8 cellular contexts compared by ENCODE assay signal in the genomic region with DNA sequence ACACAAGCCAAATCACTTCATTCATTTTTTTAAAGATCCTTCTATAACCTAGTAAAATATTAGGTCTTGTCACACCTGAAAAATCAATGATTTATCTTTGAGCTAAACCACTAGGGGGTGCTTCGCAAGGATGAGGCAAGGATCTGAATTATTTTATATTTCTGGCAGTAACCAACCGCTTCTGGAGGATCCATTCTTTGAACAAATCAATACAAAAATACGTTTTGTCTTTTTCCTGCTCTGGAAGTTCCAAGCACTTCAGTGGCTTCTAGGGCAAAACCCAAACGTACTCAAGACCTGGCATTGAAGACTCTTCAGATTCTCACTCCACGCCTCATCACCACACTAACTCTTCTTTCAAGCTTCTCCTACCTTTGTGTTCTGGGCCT. TPM values are rescaled to one million over a fixed set of nuclear protein-coding genes. Genes with fewer than 3 reads are reported as not detected.
DNase-seq lines count a peak whose midpoint lies in the region; ATAC-seq and TF ChIP-seq lines count a peak whose summit lies in the region.

No MANE protein-coding gene starts in this region.

- ATAC-seq in HG03196 (IDR thresholded peaks at IDR 0.05; ENCODE audit: unreplicated experiment) (peak; percentile 14), Panc1 (peak; percentile 22)

- H3K27ac ChIP-seq in AG04450 (ENCODE audit: low read depth, low read length) = peak overlapping the region; percentile 84
- peak overlapping the region; percentile 99 for H3K27ac ChIP-seq in Panc1 (ENCODE audit: low read length)
- H3K27ac ChIP-seq in uterus = peak overlapping the region; percentile 86 to 93

- H3K9me3 ChIP-seq in AG04450 (ENCODE audit: control insufficient read depth, insufficient read depth, low read length) = no peaks in the 10 kb centered on the region
- no peaks in the 10 kb centered on the region for H3K9me3 ChIP-seq in Panc1 (ENCODE audit: control insufficient read depth, insufficient read depth, low read depth, low read length)
- no peaks in the 10 kb centered on the region for H3K9me3 ChIP-seq in uterus

- in situ Hi-C loops in Panc1 (cut with HindIII; ENCODE audit: low pct_unique_long_range_greater_than_20kb, low sequenced_read_pairs) = no loop called here

- H3K4me1 ChIP-seq in Panc1 (ENCODE audit: control insufficient read depth, insufficient read depth, low read length) (peaks cover 17% of the 10 kb centered on the region), uterus (peaks cover 6 to 7% of the 10 kb centered on the region in 2 donors)

- DNase-seq in AG04450 (ENCODE audit: low read depth, low spot score) (no peak), Panc1 (ENCODE audit: low read depth, low spot score) (no peak), choroid plexus epithelial cell (ENCODE audit: low read depth) (peak; percentile 73), lower leg skin (ENCODE audit: low spot score in 2 of 2) (no peak), uterus (no peak), cortex of kidney (lab: John Stamatoyannopoulos, UW) (no peak)

- intact Hi-C loops in Panc1 (cut with micrococcal nuclease; ENCODE audit: unreplicated experiment) (no loop called here), lower leg skin (cut with DNase I; ENCODE audit: low total_unique reads) (no loop called here), uterus (cut with DNase I; ENCODE audit: low total_unique reads) (no loop called here)

- H3K27me3 ChIP-seq in AG04450 (ENCODE audit: control insufficient read depth, insufficient read depth, low read length) (peaks cover 3% of the 10 kb centered on the region), Panc1 (ENCODE audit: control insufficient read depth, insufficient read depth, low read length) (no peaks in the 10 kb centered on the region), uterus (no peaks in the 10 kb centered on the region)

- TF ChIP-seq POLR2A in lower leg skin (IDR thresholded peaks at IDR 0.05) = no peak
- TF ChIP-seq POLR2A in uterus (IDR thresholded peaks at IDR 0.05) = no peak

- H3K36me3 ChIP-seq in Panc1 (ENCODE audit: control insufficient read depth, insufficient read depth, low read length) (peaks cover 19% of the 10 kb centered on the region), uterus (no peaks in the 10 kb centered on the region)

- whole genome bisulfite sequencing in lower leg skin, 2 donors = 0 to 1% methylated on average over 5 of the region's 5 CpGs

- POLR2A ChIA-PET in AG04450 (lab: Yijun Ruan, JAX) (interaction anchor here (0.5 to 3.6 kb wide), 6 partner anchors 11 to 872 kb away, joined by 3 to 32 read pairs (median 5); partner anchors contain the start of genes FAM43A and PPP1R2), Panc1 (lab: Charles Lee) (interaction anchor here (1.2 kb wide), 1 partner anchor 371 kb away, joined by 9 read pairs; no protein-coding TSS in a partner anchor)

- peak; percentile 65 for TF ChIP-seq CTCF in AG04450 (IDR thresholded peaks at IDR 0.05; ENCODE audit: low read depth, low read length)
- TF ChIP-seq CTCF in GM12874 (IDR thresholded peaks at IDR 0.05; ENCODE audit: insufficient read depth, low read depth, low read length) = peak; percentile 44
- peak; percentile 85 for TF ChIP-seq CTCF in Panc1 (IDR thresholded peaks at IDR 0.05)
- TF ChIP-seq CTCF in choroid plexus epithelial cell (conservative IDR thresholded peaks at IDR 0.05; ENCODE audit: low read depth, low read length) = peak; percentile 69
- TF ChIP-seq CTCF in lower leg skin (IDR thresholded peaks at IDR 0.05) = no peak
- TF ChIP-seq CTCF in uterus (IDR thresholded peaks at IDR 0.05) = peak; percentile 9 to 36 (median 15)

- TSS peak; percentile 75 for BruUV-seq in Panc1 (replicated peaks; lab: Mats Ljungman, UMichigan)

- CTCF ChIA-PET in AG04450 (lab: Charles Lee) (interaction anchor here (0.5 to 5.1 kb wide), 41 partner anchors 10 to 766 kb away, joined by 3 to 73 read pairs (median 4); partner anchors contain the start of gene XXYLT1), Panc1 (lab: Charles Lee) (interaction anchor here (0.6 to 2.3 kb wide), 7 partner anchors 11 to 600 kb away, joined by 3 to 14 read pairs (median 5); partner anchors contain the start of gene XXYLT1)

- H3K4me3 ChIP-seq in AG04450 (ENCODE audit: low read depth, low read length) (peak overlapping the region; percentile 95), Panc1 (ENCODE audit: low read depth in 2 of 2, low read length in 2 of 2) (peak overlapping the region; percentile 92 to 95), choroid plexus epithelial cell (ENCODE audit: low read depth, low read length) (peak overlapping the region; percentile 86), lower leg skin (ENCODE audit: low read depth, poor library complexity, severe bottlenecking) (peak overlapping the region; percentile 83), uterus (peak overlapping the region; percentile 68 to 82)

RNA-seq across cellular contexts. Expression of gene LSG1, which starts 0.5 kb away (rescaled TPM):
- polyA plus RNA-seq in AG04450 (2011; rRNA removed) = 30.2 and 34.0 TPM in 2 replicates
- polyA minus RNA-seq in AG04450 (2011; rRNA and poly(A)+ RNA removed) = 45.2 and 48.7 TPM in 2 replicates
- total RNA-seq in Panc1 (2021; ENCODE audit: unreplicated experiment) (72.9 TPM), lower leg skin (10 to 100 TPM; 31.7 to 45.9 (median 38.9) TPM), uterus (10 to 100 TPM in 3 of 4 donors, 1 to 10 TPM in 1; 7.9 to 58.1 (median 45.0) TPM)
- 52.9 TPM for polyA plus RNA-seq in Panc1 (2012; ENCODE audit: insufficient read length)

RNA-seq across cellular contexts. Expression of gene FAM43A, which starts 14.2 kb away (rescaled TPM):
- polyA plus RNA-seq in AG04450 (2011; rRNA removed) = 7.6 and 8.1 TPM in 2 replicates
- 2.9 and 3.3 TPM in 2 replicates for polyA minus RNA-seq in AG04450 (2011; rRNA and poly(A)+ RNA removed)
- total RNA-seq in Panc1 (2021; ENCODE audit: unreplicated experiment) (51.4 TPM), lower leg skin (100 to 1,000 TPM in 1 of 4 donors, 10 to 100 TPM in 3; 56.0 to 104 (median 77.1) TPM), uterus (10 to 100 TPM; 12.9 to 25.2 (median 19.3) TPM)
- 76.9 TPM for polyA plus RNA-seq in Panc1 (2012; ENCODE audit: insufficient read length)

RNA-seq across cellular contexts. Expression of gene TMEM44, which starts 38.3 kb away (rescaled TPM):
- polyA plus RNA-seq in AG04450 (2011; rRNA removed) = 14.0 and 16.8 TPM in 2 replicates
- 15.5 and 17.5 TPM in 2 replicates for polyA minus RNA-seq in AG04450 (2011; rRNA and poly(A)+ RNA removed)
- total RNA-seq in Panc1 (2021; ENCODE audit: unreplicated experiment) (70.1 TPM), lower leg skin (1 to 10 TPM; 1.2 to 8.5 (median 4.6) TPM), uterus (10 to 100 TPM in 3 of 4 donors, 1 to 10 TPM in 1; 6.5 to 24.5 (median 19.5) TPM)
- polyA plus RNA-seq in Panc1 (2012; ENCODE audit: insufficient read length) = 69.9 TPM

Comparison
In these comparisons a context has a peak if more than half of its experiments do, and no peak if none do; other contexts are left out.
1. CTCF ChIP-seq: peak in AG04450 (single experiment), GM12874 (single experiment), Panc1 (single experiment), choroid plexus epithelial cell (single experiment) and uterus (4 of 4); none in lower leg skin (0 of 3).
2. Peak in every context shown above with its lines, with median percentiles within 50 percentile points of each other: H3K27ac ChIP-seq and H3K4me3 ChIP-seq.